9 cellular contexts compared by ENCODE assay signal in the genomic region with DNA sequence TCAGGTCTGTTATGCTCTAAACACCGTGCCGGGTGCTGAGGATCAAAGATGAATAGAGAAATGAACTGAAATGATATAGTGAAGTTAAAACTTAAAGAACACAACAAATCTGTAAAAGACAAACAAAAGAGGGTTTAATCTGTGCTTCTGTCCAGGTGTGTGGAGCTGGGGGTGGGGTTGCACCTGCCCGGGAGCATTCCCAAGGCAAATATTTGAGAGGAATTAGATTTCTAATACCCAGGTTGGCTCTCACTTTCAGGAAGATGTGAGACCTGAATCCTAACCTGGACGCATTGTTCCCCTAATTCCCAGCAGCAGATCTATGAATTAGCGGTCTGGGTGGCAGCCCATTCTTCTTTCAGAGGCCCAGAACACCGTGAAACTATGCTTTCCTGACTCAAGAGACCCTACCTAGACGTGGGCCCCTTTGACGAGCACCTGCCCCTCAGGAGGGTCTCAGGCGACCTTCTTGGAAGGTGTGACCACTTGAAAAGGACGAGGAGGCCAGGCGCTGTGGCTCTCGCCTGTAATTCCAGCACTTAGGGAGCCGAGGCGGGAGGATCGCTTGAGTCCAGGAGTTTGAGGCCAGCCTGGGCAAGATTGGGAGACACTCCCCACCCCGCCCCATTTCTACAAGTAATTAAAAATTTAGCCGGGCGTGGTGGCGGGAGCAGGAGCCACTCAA. TPM values are rescaled to one million over a fixed set of nuclear protein-coding genes. Genes with fewer than 3 reads are reported as not detected.
DNase-seq lines count a peak whose midpoint lies in the region; ATAC-seq, FAIRE-seq and TF ChIP-seq lines count a peak whose summit lies in the region.
"Had no signal": no experiment of that assay in that cellular context is flagged by ENCODE, and none has a peak within 500 bp of the region (broad histone marks: within the 10 kb centered on the region; RNA-seq: fewer than 3 reads in every experiment).

No MANE protein-coding gene starts in this region.

- no peak for ATAC-seq in HG02981 (IDR thresholded peaks at IDR 0.05; ENCODE audit: unreplicated experiment)
- ATAC-seq in HG03457 (IDR thresholded peaks at IDR 0.05; ENCODE audit: unreplicated experiment), result no peak

- H3K4me2 ChIP-seq in OCI-LY3 (ENCODE audit: low read length), result peak overlapping the region; percentile 99

- 0 out of 2 replicates have a peak overlapping the region, but pooled peaks have one; percentile 95 for H2AFZ ChIP-seq in OCI-LY3 (ENCODE audit: low read depth, low read length)

- TF ChIP-seq POLR2A in prostate gland (IDR thresholded peaks at IDR 0.05), result no peak

- H3K27ac ChIP-seq in OCI-LY3 (ENCODE audit: low read length), result no peak overlapping the region
- H3K27ac ChIP-seq in esophagus (ENCODE audit: low read depth in 2 of 2, low read length in 1 of 2), result peak overlapping the region; percentile 87 to 91
- peak overlapping the region; percentile 89 to 95 for H3K27ac ChIP-seq in prostate gland

- intact Hi-C loops in prostate gland (cut with DNase I), result loop anchor here (5.0 kb wide), 1 partner anchor 40 kb away; the partner anchor contains the start of genes CTC1 and PFAS

- H3K4me1 ChIP-seq in OCI-LY3 (ENCODE audit: low read length), result peaks cover 18% of the 10 kb centered on the region
- peaks cover 0 to 13% of the 10 kb centered on the region in 2 donors for H3K4me1 ChIP-seq in esophagus (ENCODE audit: control insufficient read depth in 2 of 2, insufficient read depth in 2 of 2, low read length in 1 of 2)
- no peaks in the 10 kb centered on the region for H3K4me1 ChIP-seq in prostate gland (replicated peaks)

- H3K36me3 ChIP-seq in OCI-LY3 (replicated peaks; ENCODE audit: low read depth, low read length) (no peaks in the 10 kb centered on the region), esophagus (ENCODE audit: control insufficient read depth in 2 of 2, insufficient read depth in 2 of 2, low read length in 1 of 2) (no peaks in the 10 kb centered on the region), prostate gland (no peaks in the 10 kb centered on the region)

- DNase-seq in ELR (ENCODE audit: low read depth) (peak; percentile 33), prostate gland (ENCODE audit: low spot score) (peak; percentile 19), RCC 7860 (ENCODE audit: low spot score) (no peak), COLO829 (ENCODE audit: low spot score) (no peak)

- H3K79me2 ChIP-seq in OCI-LY3 (ENCODE audit: low read length), result peaks cover 8% of the 10 kb centered on the region; the same call in 1 of the 2 replicates

- WGBS in esophagus, 2 donors, result 20 to 21% methylated on average over 19 of the region's 19 CpGs
- 18% methylated on average over 18 of the region's 19 CpGs for WGBS in prostate gland

- H3K9me3 ChIP-seq in OCI-LY3 (ENCODE audit: insufficient read depth, low read length), result no peaks in the 10 kb centered on the region
- no peaks in the 10 kb centered on the region for H3K9me3 ChIP-seq in esophagus (ENCODE audit: control insufficient read depth in 2 of 2, insufficient read depth in 1 of 2, low read depth in 1 of 2, low read length in 1 of 2)
- H3K9me3 ChIP-seq in prostate gland, result no peaks in the 10 kb centered on the region

- H3K4me3 ChIP-seq in OCI-LY3 (ENCODE audit: low read length) (peak overlapping the region; percentile 99), esophagus (ENCODE audit: low read depth in 1 of 2, low read length in 2 of 2) (peak overlapping the region; percentile 66 to 71), prostate gland (peak overlapping the region; percentile 58 to 62)

- FAIRE-seq in RCC 7860 (lab: Jason Lieb, UNC), result no peak

- no peak for TF ChIP-seq CTCF in OCI-LY3 (IDR thresholded peaks at IDR 0.05; ENCODE audit: low read depth, low read length)
- no peak for TF ChIP-seq CTCF in prostate gland (IDR thresholded peaks at IDR 0.05)

- H3K27me3 ChIP-seq in OCI-LY3 (ENCODE audit: low read depth, low read length) (no peaks in the 10 kb centered on the region), esophagus (ENCODE audit: control insufficient read depth in 1 of 2, insufficient read depth in 2 of 2, low read length in 2 of 2) (no peaks in the 10 kb centered on the region), prostate gland (replicated peaks; ENCODE audit: insufficient read depth) (no peaks in the 10 kb centered on the region)

- peak overlapping the region; percentile 95 for H3K9ac ChIP-seq in OCI-LY3 (ENCODE audit: low read length)

- H4K20me1 ChIP-seq in OCI-LY3 (ENCODE audit: insufficient read depth, low read length), result no peaks in the 10 kb centered on the region

RNA-seq across cellular contexts. Expression of gene RANGRF, which starts 0.7 kb away (rescaled TPM):
- polyA plus RNA-seq in esophagus, result 10 to 100 TPM in 1 of 2 donors, 1 to 10 TPM in 1; 9.9 to 17.8 TPM
- total RNA-seq in prostate gland, result 10 to 100 TPM; 29.5 to 30.1 TPM

RNA-seq across cellular contexts. Expression of gene SLC25A35, which starts 7.4 kb away (rescaled TPM):
- 1 to 10 TPM; 2.7 to 6.6 TPM for polyA plus RNA-seq in esophagus
- 1 to 10 TPM; 4.5 to 5.2 TPM for total RNA-seq in prostate gland

RNA-seq across cellular contexts. Expression of gene ARHGEF15, which starts 22.2 kb away (rescaled TPM):
- 1 to 10 TPM; 3.6 to 4.4 TPM for polyA plus RNA-seq in esophagus
- total RNA-seq in prostate gland, result 1 to 10 TPM; 2.6 to 4.4 TPM
- total RNA-seq: LHCN-M2 had no signal

RNA-seq across cellular contexts. Expression of gene PFAS, which starts 38.7 kb away (rescaled TPM):
- polyA plus RNA-seq in esophagus, result 10 to 100 TPM in 1 of 2 donors, 1 to 10 TPM in 1; 8.1 to 16.2 TPM
- total RNA-seq in prostate gland, result 10 to 100 TPM; 17.0 to 29.0 TPM

RNA-seq across cellular contexts. Expression of gene CTC1, which starts 39.9 kb away (rescaled TPM):
- 10 to 100 TPM in 1 of 2 donors, 1 to 10 TPM in 1; 7.3 to 20.5 TPM for polyA plus RNA-seq in esophagus
- 10 to 100 TPM; 20.1 to 31.7 TPM for total RNA-seq in prostate gland

Comparison
In these comparisons a context has a peak if more than half of its experiments do, and no peak if none do; other contexts are left out.
1. DNase-seq: peak in ELR (single experiment) and prostate gland (single experiment); none in RCC 7860 (single experiment) and COLO829 (single experiment).
2. Peak in every context shown above with its lines, with median percentiles within 50 percentile points of each other: H3K4me3 ChIP-seq.